Comparison of ENCODE assay signal across 10 cellular contexts in the genomic region with DNA sequence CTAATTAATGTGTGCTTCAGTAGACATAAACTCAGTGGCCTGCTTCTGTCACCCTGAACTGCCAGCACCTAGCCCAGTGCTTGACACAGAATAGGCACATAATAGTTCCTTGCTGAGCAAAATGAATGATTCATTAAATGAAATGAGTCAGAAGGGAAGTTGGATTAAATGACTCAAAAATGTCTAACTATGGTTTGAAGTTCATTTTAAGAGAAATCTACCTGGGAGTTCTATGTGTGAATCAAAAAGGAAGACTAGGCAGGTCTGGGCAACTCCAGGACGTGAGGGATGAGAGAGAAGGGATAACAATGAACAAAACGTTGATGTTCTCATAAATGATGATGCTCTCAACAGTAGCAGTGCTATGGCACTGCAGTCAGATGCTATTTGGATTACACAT.
A peak's percentile ranks its signal among the peaks of the same experiment; 100 is the strongest.
DNase-seq lines count a peak whose midpoint lies in the region; ATAC-seq and TF ChIP-seq lines count a peak whose summit lies in the region.
"Had no signal": no experiment of that assay in that cellular context is flagged by ENCODE, and none has a peak within 500 bp of the region (broad histone marks: within the 10 kb centered on the region; RNA-seq: fewer than 3 reads in every experiment).

No MANE protein-coding gene starts in this region.

- CTCF ChIA-PET in Panc1 (lab: Charles Lee): no interaction called here

- 82% methylated on average over 2 of the region's 2 CpGs for WGBS in smooth muscle cell (ENCODE audit: low lambda C conversion rate)

- H3K9ac ChIP-seq in smooth muscle cell (ENCODE audit: low read depth): no peak overlapping the region

- H3K27me3 ChIP-seq in Panc1 (ENCODE audit: control insufficient read depth, insufficient read depth, low read length): no peaks in the 10 kb centered on the region
- no peaks in the 10 kb centered on the region for H3K27me3 ChIP-seq in smooth muscle cell (ENCODE audit: low read depth)
- H3K27me3 ChIP-seq in BE2C: no peaks in the 10 kb centered on the region

- no peaks in the 10 kb centered on the region for H3K9me3 ChIP-seq in Panc1 (ENCODE audit: control insufficient read depth, insufficient read depth, low read depth, low read length)
- no peaks in the 10 kb centered on the region for H3K9me3 ChIP-seq in smooth muscle cell (replicated peaks; ENCODE audit: low read depth)
- H3K9me3 ChIP-seq in BE2C: no peaks in the 10 kb centered on the region

- H3K36me3 ChIP-seq in Panc1 (ENCODE audit: control insufficient read depth, insufficient read depth, low read length) (no peaks in the 10 kb centered on the region), smooth muscle cell (ENCODE audit: low read depth) (no peaks in the 10 kb centered on the region), BE2C (no peaks in the 10 kb centered on the region)

- ATAC-seq in HG02798 (IDR thresholded peaks at IDR 0.05; ENCODE audit: poor library complexity, unreplicated experiment): peak; percentile 77
- no peak for ATAC-seq in Panc1

- POLR2A ChIA-PET in Panc1 (lab: Charles Lee): interaction anchor here (0.6 kb wide), 1 partner anchor 918 kb away, joined by 3 read pairs; no protein-coding TSS in a partner anchor

- intact Hi-C loops in Panc1 (cut with micrococcal nuclease; ENCODE audit: unreplicated experiment): no loop called here

- H3K4me1 ChIP-seq in Panc1 (ENCODE audit: control insufficient read depth, insufficient read depth, low read length): no peaks in the 10 kb centered on the region
- H3K4me1 ChIP-seq in smooth muscle cell (ENCODE audit: low read depth): no peaks in the 10 kb centered on the region
- H3K4me1 ChIP-seq in BE2C: no peaks in the 10 kb centered on the region

- no TSS peak for BruUV-seq in Panc1 (replicated peaks; lab: Mats Ljungman, UMichigan)

- no peaks in the 10 kb centered on the region for H4K20me1 ChIP-seq in smooth muscle cell (ENCODE audit: low read depth)

- no peak for TF ChIP-seq CTCF in Panc1 (IDR thresholded peaks at IDR 0.05)
- no peak for TF ChIP-seq CTCF in smooth muscle cell (IDR thresholded peaks at IDR 0.05; ENCODE audit: borderline replicate concordance, insufficient read depth, poor library complexity, severe bottlenecking)
- TF ChIP-seq CTCF in BE2C (IDR thresholded peaks at IDR 0.05; ENCODE audit: low read depth, low read length): no peak

- no peaks in the 10 kb centered on the region for H3K79me2 ChIP-seq in smooth muscle cell (ENCODE audit: low read depth)

- no peak overlapping the region for H3K4me3 ChIP-seq in Panc1 (ENCODE audit: low read depth in 2 of 2, low read length in 2 of 2)
- H3K4me3 ChIP-seq in smooth muscle cell: no peak overlapping the region
- no peak overlapping the region for H3K4me3 ChIP-seq in BE2C (ENCODE audit: low read depth, low read length)
- H3K4me3 ChIP-seq: coronary artery had no signal

- no peaks in the 10 kb centered on the region for H3F3A ChIP-seq in smooth muscle cell (ENCODE audit: low read depth)

- H3K27ac ChIP-seq in Panc1 (ENCODE audit: low read length) (no peak overlapping the region), smooth muscle cell (ENCODE audit: low read depth) (peak overlapping the region; percentile 62)
- H3K27ac ChIP-seq: C4-2B, coronary artery had no signal

- DNase-seq in activated T-cell treated with anti-CD3 and anti-CD28 coated beads for 48 hours (ENCODE audit: low read depth): peak; percentile 12
- DNase-seq in activated T-cell treated with anti-CD3 and anti-CD28 coated beads, Interleukin-2, amount 50 U/mL, for 1 hour: no peak
- DNase-seq in Panc1 (ENCODE audit: low read depth, low spot score): peak; percentile 7
- no peak for DNase-seq in smooth muscle cell (lab: John Stamatoyannopoulos, UW; ENCODE audit: unreplicated experiment)
- no peak for DNase-seq in BE2C
- no peak for DNase-seq in NCI-H2196 treated with DMSO at 0.1 percent for 48 hours (lab: John Stamatoyannopoulos, UW; ENCODE audit: unreplicated experiment)
- no peak for DNase-seq in DMS153 (lab: John Stamatoyannopoulos, UW)

- no peak overlapping the region for H3K4me2 ChIP-seq in smooth muscle cell

- H2AFZ ChIP-seq in smooth muscle cell (ENCODE audit: low read depth): no peak overlapping the region

- in situ Hi-C loops in Panc1 (cut with HindIII; ENCODE audit: low pct_unique_long_range_greater_than_20kb, low sequenced_read_pairs): no loop called here

Comparison
In these comparisons a context has a peak if more than half of its experiments do, and no peak if none do; other contexts are left out.
1. DNase-seq: peak in activated T-cell treated with anti-CD3 and anti-CD28 coated beads for 48 hours (single experiment) and Panc1 (single experiment); none in activated T-cell treated with anti-CD3 and anti-CD28 coated beads, Interleukin-2, amount 50 U/mL, for 1 hour (single experiment), smooth muscle cell (single experiment), BE2C (single experiment), NCI-H2196 treated with DMSO at 0.1 percent for 48 hours (single experiment) and DMS153 (single experiment).